Comparison of ENCODE assay signal across 15 cellular contexts in genomic region chr15:81182031-81182745, GRCh38. TPM values are rescaled to one million over a fixed set of nuclear protein-coding genes. Genes with fewer than 3 reads are reported as not detected.
DNase-seq lines count a peak whose midpoint lies in the region; ATAC-seq and TF ChIP-seq lines count a peak whose summit lies in the region.
"Had no signal": no experiment of that assay in that cellular context is flagged by ENCODE, and none has a peak within 500 bp of the region (broad histone marks: within the 10 kb centered on the region; RNA-seq: fewer than 3 reads in every experiment).

No MANE protein-coding gene starts in this region.

- CTCF ChIA-PET in AG04450 (lab: Charles Lee) (interaction anchor here (0.6 to 5.4 kb wide), 5 partner anchors 8 to 84 kb away, joined by 3 to 38 read pairs (median 5); no protein-coding TSS in a partner anchor), GM10248 (lab: Yijun Ruan, JAX) (interaction anchor here (1.4 to 2.0 kb wide), 2 partner anchors 26 to 84 kb away, joined by 3 to 5 read pairs; no protein-coding TSS in a partner anchor)
- CTCF ChIA-PET in activated CD8-positive, alpha-beta memory T cell treated with anti-CD3 and anti-CD28 coated beads, Interleukin-2, amount 10 ng/mL, durations not matched to agents 7 days and 5 days (lab: Charles Lee) = interaction anchor here (1.3 kb wide), 1 partner anchor 84 kb away, joined by 3 read pairs; no protein-coding TSS in a partner anchor

- H3K27me3 Mint-ChIP-seq in activated CD8-positive, alpha-beta memory T cell treated with anti-CD3 and anti-CD28 coated beads, Interleukin-2, amount 10 ng/mL, durations not matched to agents 7 days and 5 days = peaks cover 57% of the 10 kb centered on the region
- peaks cover 26% of the 10 kb centered on the region for H3K27me3 Mint-ChIP-seq in osteocyte (ENCODE audit: unreplicated experiment)

- H3K4me3 ChIP-seq in AG04450 (ENCODE audit: low read depth, low read length) = peak overlapping the region; percentile 63
- peak overlapping the region in 1 of 2 donors; percentile 39 for H3K4me3 ChIP-seq in cardiac fibroblast (replicated peaks in 1 of 2; ENCODE audit: low read depth in 2 of 2, low read length in 2 of 2)
- H3K4me3 ChIP-seq in right atrium auricular region = peak overlapping the region; percentile 32 to 41
- peak overlapping the region; percentile 17 for H3K4me3 ChIP-seq in skeletal muscle cell (ENCODE audit: low read depth, low read length)

- TF ChIP-seq CTCF in AG04450 (IDR thresholded peaks at IDR 0.05; ENCODE audit: low read depth, low read length) (no peak), cardiac fibroblast (IDR thresholded peaks at IDR 0.05; ENCODE audit: low read depth, low read length) (no peak), right atrium auricular region (IDR thresholded peaks at IDR 0.05) (no peak), GM10248 (IDR thresholded peaks at IDR 0.05; ENCODE audit: control extremely low read depth, extremely low read depth, low read depth, missing control alignments) (no peak), osteocyte (IDR thresholded peaks at IDR 0.05) (no peak)

- H3K4me3 Mint-ChIP-seq in activated CD8-positive, alpha-beta memory T cell treated with anti-CD3 and anti-CD28 coated beads, Interleukin-2, amount 10 ng/mL, durations not matched to agents 7 days and 5 days = no peak overlapping the region
- H3K4me3 Mint-ChIP-seq in osteocyte (ENCODE audit: unreplicated experiment) = no peak overlapping the region
- H3K4me3 Mint-ChIP-seq: T-helper 2 cell treated with Interferon-gamma antibody and Interleukin-4, amounts not matched to agents 5 μg/mL and 100 μg/mL, for 36 hours had no signal

- peaks cover 11% of the 10 kb centered on the region for H3K4me1 Mint-ChIP-seq in activated CD8-positive, alpha-beta memory T cell treated with anti-CD3 and anti-CD28 coated beads, Interleukin-2, amount 10 ng/mL, durations not matched to agents 7 days and 5 days
- no peaks in the 10 kb centered on the region for H3K4me1 Mint-ChIP-seq in osteocyte (ENCODE audit: unreplicated experiment)

- H3K9me3 Mint-ChIP-seq in activated CD8-positive, alpha-beta memory T cell treated with anti-CD3 and anti-CD28 coated beads, Interleukin-2, amount 10 ng/mL, durations not matched to agents 7 days and 5 days (ENCODE audit: low read depth) = no peaks in the 10 kb centered on the region
- H3K9me3 Mint-ChIP-seq in osteocyte (ENCODE audit: unreplicated experiment) = no peaks in the 10 kb centered on the region
- H3K9me3 Mint-ChIP-seq: T-helper 2 cell treated with Interferon-gamma antibody and Interleukin-4, amounts not matched to agents 5 μg/mL and 100 μg/mL, for 36 hours had no signal

- H3K4me1 ChIP-seq in right atrium auricular region = no peaks in the 10 kb centered on the region

- no peaks in the 10 kb centered on the region for H3K9me3 ChIP-seq in AG04450 (ENCODE audit: control insufficient read depth, insufficient read depth, low read length)
- H3K9me3 ChIP-seq in right atrium auricular region = no peaks in the 10 kb centered on the region

- no peaks in the 10 kb centered on the region for H3K36me3 ChIP-seq in right atrium auricular region

- H3K27ac ChIP-seq in AG04450 (ENCODE audit: low read depth, low read length) = peak overlapping the region; percentile 68
- H3K27ac ChIP-seq in right atrium auricular region = peak overlapping the region; percentile 55 to 70

- no peak overlapping the region for H3K27ac Mint-ChIP-seq in activated CD8-positive, alpha-beta memory T cell treated with anti-CD3 and anti-CD28 coated beads, Interleukin-2, amount 10 ng/mL, durations not matched to agents 7 days and 5 days
- no peak overlapping the region for H3K27ac Mint-ChIP-seq in osteocyte (ENCODE audit: unreplicated experiment)
- H3K27ac Mint-ChIP-seq: T-helper 2 cell treated with Interferon-gamma antibody and Interleukin-4, amounts not matched to agents 5 μg/mL and 100 μg/mL, for 36 hours had no signal

- POLR2A ChIA-PET in AG04450 (lab: Yijun Ruan, JAX) (interaction anchor here (1.1 to 2.5 kb wide), 3 partner anchors 16 to 22 kb away, joined by 4 to 9 read pairs (median 4); no protein-coding TSS in a partner anchor), GM10248 (lab: Yijun Ruan, JAX) (no interaction called here)

- H3K27me3 ChIP-seq in AG04450 (ENCODE audit: control insufficient read depth, insufficient read depth, low read length) (peaks cover 2% of the 10 kb centered on the region), right atrium auricular region (no peaks in the 10 kb centered on the region)

- no peaks in the 10 kb centered on the region for H3K36me3 Mint-ChIP-seq in activated CD8-positive, alpha-beta memory T cell treated with anti-CD3 and anti-CD28 coated beads, Interleukin-2, amount 10 ng/mL, durations not matched to agents 7 days and 5 days
- H3K36me3 Mint-ChIP-seq in osteocyte (ENCODE audit: unreplicated experiment) = no peaks in the 10 kb centered on the region

- no peak for ATAC-seq in activated CD8-positive, alpha-beta memory T cell treated with anti-CD3 and anti-CD28 coated beads, Interleukin-2, amount 10 ng/mL, durations not matched to agents 7 days and 5 days
- no peak for ATAC-seq in GM18858 (IDR thresholded peaks at IDR 0.05; ENCODE audit: unreplicated experiment)

- DNase-seq in AG04450 (ENCODE audit: low read depth, low spot score) (no peak), cardiac fibroblast (ENCODE audit: low read depth in 2 of 2) (peak; percentile 48 to 56), right atrium auricular region (ENCODE audit: low spot score) (no peak), skeletal muscle cell (ENCODE audit: low read depth) (no peak), GM10248 (ENCODE audit: extremely low spot score) (no peak), osteocyte (ENCODE audit: extremely low spot score, unreplicated experiment) (no peak)
- DNase-seq in activated CD8-positive, alpha-beta memory T cell treated with anti-CD3 and anti-CD28 coated beads, Interleukin-2, amount 10 ng/mL, durations not matched to agents 7 days and 5 days = no peak
- DNase-seq: activated effector memory CD4-positive, alpha-beta T cell treated with Interleukin-2 at 50 U/mL for 16 hours; midbrain; NCI-H1092 treated with DMSO at 0.1 percent for 48 hours; NCI-H510A; retina had no signal

RNA-seq across cellular contexts. Expression of gene IL16, which starts 14.5 kb away (rescaled TPM):
- 3.8 and 4.6 TPM in 2 replicates for polyA plus RNA-seq in AG04450 (2011; rRNA removed)
- polyA minus RNA-seq in AG04450 (2011; rRNA and poly(A)+ RNA removed) = 7.2 and 9.5 TPM in 2 replicates
- 10 to 100 TPM in 1 of 2 donors, 1 to 10 TPM in 1; 3.9 to 12.1 TPM for total RNA-seq in right atrium auricular region
- 100 to 1,000 TPM; 118 to 144 TPM for total RNA-seq in activated CD8-positive, alpha-beta memory T cell treated with anti-CD3 and anti-CD28 coated beads, Interleukin-2, amount 10 ng/mL, durations not matched to agents 7 days and 5 days
- not detected in 2 replicates for total RNA-seq in osteocyte

RNA-seq across cellular contexts. Expression of gene CFAP161, which starts 48.1 kb away (rescaled TPM):
- not detected in 2 replicates for polyA plus RNA-seq in AG04450 (2011; rRNA removed)
- polyA minus RNA-seq in AG04450 (2011; rRNA and poly(A)+ RNA removed) = not detected in 2 replicates
- total RNA-seq in right atrium auricular region = 1 to 10 TPM in 1 of 2 donors, not detected in 1; 6.2 TPM
- total RNA-seq in activated CD8-positive, alpha-beta memory T cell treated with anti-CD3 and anti-CD28 coated beads, Interleukin-2, amount 10 ng/mL, durations not matched to agents 7 days and 5 days = not detected
- total RNA-seq in osteocyte = not detected in 2 replicates
- total RNA-seq: endothelial cell of umbilical vein had no signal

Comparison
In these comparisons a context has a peak if more than half of its experiments do, and no peak if none do; other contexts are left out.
1. DNase-seq: peak in cardiac fibroblast (2 of 2); none in AG04450 (single experiment), right atrium auricular region (single experiment), skeletal muscle cell (single experiment), activated CD8-positive, alpha-beta memory T cell treated with anti-CD3 and anti-CD28 coated beads, Interleukin-2, amount 10 ng/mL, durations not matched to agents 7 days and 5 days (single experiment), GM10248 (single experiment) and osteocyte (single experiment).
2. RNA of gene IL16, which starts 14.5 kb away (total RNA-seq): 118 to 144 TPM in activated CD8-positive, alpha-beta memory T cell treated with anti-CD3 and anti-CD28 coated beads, Interleukin-2, amount 10 ng/mL, durations not matched to agents 7 days and 5 days; 3.9 to 12.1 TPM in right atrium auricular region and not detected in osteocyte; every median in the first group is over 4 times any median in the second.